In genomic region chr3:142215111-142215510, GRCh38 we compare ENCODE assay signal across 18 cellular contexts. TPM values are rescaled to one million over a fixed set of nuclear protein-coding genes. Genes with fewer than 3 reads are reported as not detected.
DNase-seq lines count a peak whose midpoint lies in the region; ATAC-seq, FAIRE-seq and TF ChIP-seq lines count a peak whose summit lies in the region.
"Had no signal": no experiment of that assay in that cellular context is flagged by ENCODE, and none has a peak within 500 bp of the region (broad histone marks: within the 10 kb centered on the region; RNA-seq: fewer than 3 reads in every experiment).

No MANE protein-coding gene starts in this region.

- H3K9ac ChIP-seq in adipocyte (ENCODE audit: low read length) (no peak overlapping the region), smooth muscle cell (ENCODE audit: low read depth) (no peak overlapping the region), MM.1S (ENCODE audit: low read length) (no peak overlapping the region)

- no peak for DNase-seq in H54 (ENCODE audit: insufficient read length, low spot score)
- peak; percentile 70 for DNase-seq in adipocyte (ENCODE audit: low read depth)
- DNase-seq in fibroblast of the aortic adventitia (ENCODE audit: low read depth), result peak; percentile 28
- peak; percentile 16 for DNase-seq in prostate gland (ENCODE audit: low spot score)
- DNase-seq in smooth muscle cell (lab: John Stamatoyannopoulos, UW; ENCODE audit: unreplicated experiment), result no peak
- no peak for DNase-seq in MM.1S
- DNase-seq: activated CD4-positive, alpha-beta T cell treated with anti-CD3 and anti-CD28 coated beads, Interleukin-2, amount 10 ng/mL, durations not matched to agents 7 days and 5 days; activated naive CD4-positive, alpha-beta T cell treated with Interleukin-2 at 50 U/mL for 16 hours; activated T-cell treated with anti-CD3 and anti-CD28 coated beads for 4 hours; H9; kidney; NCI-H1105 treated with DMSO at 0.1 percent for 48 hours; Peyer's patch; right lobe of liver; stimulated activated CD4-positive, alpha-beta T cell treated with anti-CD3 and anti-CD28 coated beads, Interleukin-2, amount 100 ng/mL, for 48 hours had no signal

- no peaks in the 10 kb centered on the region for H3K9me3 ChIP-seq in adipocyte (ENCODE audit: control insufficient read depth, low read length)
- no peaks in the 10 kb centered on the region for H3K9me3 ChIP-seq in prostate gland
- H3K9me3 ChIP-seq in smooth muscle cell (replicated peaks; ENCODE audit: low read depth), result no peaks in the 10 kb centered on the region
- H3K9me3 ChIP-seq in MM.1S (replicated peaks; ENCODE audit: insufficient read depth, low read length), result no peaks in the 10 kb centered on the region
- H3K9me3 ChIP-seq: Peyer's patch, right lobe of liver had no signal

- intact Hi-C loops in prostate gland (cut with DNase I), result no loop called here

- no peak for TF ChIP-seq CTCF in fibroblast of the aortic adventitia (IDR thresholded peaks at IDR 0.05; ENCODE audit: insufficient read depth, low read length)
- no peak for TF ChIP-seq CTCF in prostate gland (IDR thresholded peaks at IDR 0.05)
- no peak for TF ChIP-seq CTCF in smooth muscle cell (IDR thresholded peaks at IDR 0.05; ENCODE audit: borderline replicate concordance, insufficient read depth, poor library complexity, severe bottlenecking)
- TF ChIP-seq CTCF in MM.1S (IDR thresholded peaks at IDR 0.05; ENCODE audit: low read length), result no peak

- 28% methylated on average over 3 of the region's 3 CpGs for WGBS in prostate gland
- WGBS in smooth muscle cell (ENCODE audit: low lambda C conversion rate), result 91% methylated on average over 3 of the region's 3 CpGs

- FAIRE-seq in H54 (lab: Jason Lieb, UNC), result peak; percentile 11
- FAIRE-seq: D721Med had no signal

- H3K4me2 ChIP-seq in smooth muscle cell, result no peak overlapping the region
- H3K4me2 ChIP-seq in MM.1S (ENCODE audit: low read depth, low read length), result no peak overlapping the region

- no peak for TF ChIP-seq POLR2A in H54 (IDR thresholded peaks at IDR 0.05; ENCODE audit: low read depth, low read length)
- no peak for TF ChIP-seq POLR2A in prostate gland (IDR thresholded peaks at IDR 0.05)

- H3K36me3 ChIP-seq in adipocyte (ENCODE audit: control insufficient read depth, insufficient read depth, low read length, severe bottlenecking), result peaks cover 20% of the 10 kb centered on the region
- peaks cover 0 to 5% of the 10 kb centered on the region in 2 donors for H3K36me3 ChIP-seq in prostate gland
- no peaks in the 10 kb centered on the region for H3K36me3 ChIP-seq in smooth muscle cell (ENCODE audit: low read depth)
- H3K36me3 ChIP-seq in MM.1S (replicated peaks; ENCODE audit: insufficient read depth, low read length), result no peaks in the 10 kb centered on the region
- H3K36me3 ChIP-seq: right lobe of liver had no signal

- H2AFZ ChIP-seq in smooth muscle cell (ENCODE audit: low read depth) (no peak overlapping the region), MM.1S (ENCODE audit: low read length) (no peak overlapping the region)

- peaks cover 31% of the 10 kb centered on the region for H4K20me1 ChIP-seq in smooth muscle cell (ENCODE audit: low read depth)
- no peaks in the 10 kb centered on the region for H4K20me1 ChIP-seq in MM.1S (ENCODE audit: insufficient read depth, low read length)

- H3K79me2 ChIP-seq in smooth muscle cell (ENCODE audit: low read depth) (peaks cover 16% of the 10 kb centered on the region), MM.1S (ENCODE audit: low read length) (no peaks in the 10 kb centered on the region)

- H3K9me2 ChIP-seq in MM.1S (replicated peaks; ENCODE audit: insufficient read depth, low read length), result no peaks in the 10 kb centered on the region

- ATAC-seq in GM19035 (IDR thresholded peaks at IDR 0.05; ENCODE audit: unreplicated experiment) (no peak), HG02870 (IDR thresholded peaks at IDR 0.05; ENCODE audit: unreplicated experiment) (no peak)

- peak overlapping the region; percentile 46 to 63 for H3K27ac ChIP-seq in prostate gland
- H3K27ac ChIP-seq in smooth muscle cell (ENCODE audit: low read depth), result no peak overlapping the region
- H3K27ac ChIP-seq in MM.1S (ENCODE audit: low read length), result no peak overlapping the region
- H3K27ac ChIP-seq: right lobe of liver had no signal

- H3F3A ChIP-seq in smooth muscle cell (ENCODE audit: low read depth), result no peaks in the 10 kb centered on the region
- H3F3A ChIP-seq in MM.1S (ENCODE audit: insufficient read depth, low read length), result no peaks in the 10 kb centered on the region

- no peaks in the 10 kb centered on the region for H3K27me3 ChIP-seq in adipocyte (replicated peaks; ENCODE audit: control insufficient read depth, insufficient read depth, low read length)
- no peaks in the 10 kb centered on the region for H3K27me3 ChIP-seq in prostate gland (replicated peaks; ENCODE audit: insufficient read depth)
- H3K27me3 ChIP-seq in smooth muscle cell (ENCODE audit: low read depth), result no peaks in the 10 kb centered on the region
- no peaks in the 10 kb centered on the region for H3K27me3 ChIP-seq in MM.1S (replicated peaks; ENCODE audit: insufficient read depth, low read length)
- H3K27me3 ChIP-seq: Peyer's patch, right lobe of liver had no signal

- H3K4me1 ChIP-seq in adipocyte (ENCODE audit: control insufficient read depth, insufficient read depth, low read length) (peaks cover 71% of the 10 kb centered on the region), prostate gland (replicated peaks) (peaks cover 13% of the 10 kb centered on the region), smooth muscle cell (ENCODE audit: low read depth) (peaks cover 16% of the 10 kb centered on the region), MM.1S (ENCODE audit: low read length) (no peaks in the 10 kb centered on the region)

- H3K4me3 ChIP-seq in adipocyte (ENCODE audit: low read length) (peak overlapping the region; percentile 14), fibroblast of the aortic adventitia (ENCODE audit: low read depth, low read length) (no peak overlapping the region), prostate gland (no peak overlapping the region), smooth muscle cell (no peak overlapping the region), MM.1S (ENCODE audit: low read length) (no peak overlapping the region)
- H3K4me3 ChIP-seq: Peyer's patch, right lobe of liver had no signal

RNA-seq across cellular contexts. Expression of gene GK5, which starts 10.3 kb away (rescaled TPM):
- total RNA-seq in fibroblast of the aortic adventitia (ENCODE audit: low replicate concordance) (27.3 and 29.2 TPM in 2 replicates), prostate gland (10 to 100 TPM; 34.4 to 54.9 TPM), smooth muscle cell (19.9 and 22.5 TPM in 2 replicates)
- polyA plus RNA-seq in smooth muscle cell, result 6.4 and 7.6 TPM in 2 replicates

Comparison
In these comparisons a context has a peak if more than half of its experiments do, and no peak if none do; other contexts are left out.
1. DNase-seq: peak in adipocyte (single experiment), fibroblast of the aortic adventitia (single experiment) and prostate gland (single experiment); none in H54 (single experiment), smooth muscle cell (single experiment) and MM.1S (single experiment).
2. H3K27ac ChIP-seq: peak in prostate gland (2 of 2); none in smooth muscle cell (single experiment) and MM.1S (single experiment).